Comparison of ENCODE assay signal across 8 cellular contexts in the genomic region with DNA sequence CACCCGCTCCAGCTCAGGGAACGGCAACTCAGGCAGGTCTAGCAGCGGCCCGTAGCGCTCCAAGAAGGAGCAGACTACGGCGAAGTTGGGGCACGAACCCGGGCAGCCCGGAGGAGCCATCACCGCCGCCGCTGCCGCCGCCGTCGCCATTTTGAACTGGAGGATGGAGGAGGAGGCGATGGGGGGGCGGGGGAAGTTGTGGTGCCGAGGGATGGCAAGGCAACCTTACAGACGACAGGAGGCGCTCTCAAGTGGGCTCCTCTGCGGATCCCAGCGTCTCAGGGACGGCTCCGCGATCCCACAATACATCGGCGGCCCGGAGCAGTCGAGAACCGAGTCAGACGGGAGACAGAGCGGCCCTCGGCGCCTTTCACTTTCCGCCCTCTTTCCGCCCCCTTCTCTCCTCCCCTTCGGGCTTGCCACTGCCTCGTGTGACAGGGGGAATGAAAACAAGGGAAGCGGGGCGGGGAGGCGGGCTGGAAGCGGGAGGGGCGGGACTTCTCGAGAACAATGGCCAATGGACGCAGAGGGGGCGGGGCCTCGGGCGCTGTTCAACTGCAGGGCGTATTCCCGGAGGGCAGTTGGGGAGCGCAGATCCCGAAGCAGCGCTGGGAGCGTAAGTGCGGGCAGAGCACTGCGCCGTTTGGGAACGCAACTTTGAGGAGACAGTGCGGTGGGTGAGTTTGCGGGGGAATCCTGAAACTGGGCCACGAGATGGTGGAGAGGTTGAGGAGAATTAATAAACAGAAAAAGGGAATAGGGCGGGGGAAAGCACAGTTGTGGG. TPM values are rescaled to one million over a fixed set of nuclear protein-coding genes. Genes with fewer than 3 reads are reported as not detected.
DNase-seq lines count a peak whose midpoint lies in the region; ATAC-seq and TF ChIP-seq lines count a peak whose summit lies in the region.

A gene (plus strand): TSS at position 580 of the 784 bp plus-strand sequence. CDS start 21,353 bp downstream, outside the sequence.
A gene with protein sequence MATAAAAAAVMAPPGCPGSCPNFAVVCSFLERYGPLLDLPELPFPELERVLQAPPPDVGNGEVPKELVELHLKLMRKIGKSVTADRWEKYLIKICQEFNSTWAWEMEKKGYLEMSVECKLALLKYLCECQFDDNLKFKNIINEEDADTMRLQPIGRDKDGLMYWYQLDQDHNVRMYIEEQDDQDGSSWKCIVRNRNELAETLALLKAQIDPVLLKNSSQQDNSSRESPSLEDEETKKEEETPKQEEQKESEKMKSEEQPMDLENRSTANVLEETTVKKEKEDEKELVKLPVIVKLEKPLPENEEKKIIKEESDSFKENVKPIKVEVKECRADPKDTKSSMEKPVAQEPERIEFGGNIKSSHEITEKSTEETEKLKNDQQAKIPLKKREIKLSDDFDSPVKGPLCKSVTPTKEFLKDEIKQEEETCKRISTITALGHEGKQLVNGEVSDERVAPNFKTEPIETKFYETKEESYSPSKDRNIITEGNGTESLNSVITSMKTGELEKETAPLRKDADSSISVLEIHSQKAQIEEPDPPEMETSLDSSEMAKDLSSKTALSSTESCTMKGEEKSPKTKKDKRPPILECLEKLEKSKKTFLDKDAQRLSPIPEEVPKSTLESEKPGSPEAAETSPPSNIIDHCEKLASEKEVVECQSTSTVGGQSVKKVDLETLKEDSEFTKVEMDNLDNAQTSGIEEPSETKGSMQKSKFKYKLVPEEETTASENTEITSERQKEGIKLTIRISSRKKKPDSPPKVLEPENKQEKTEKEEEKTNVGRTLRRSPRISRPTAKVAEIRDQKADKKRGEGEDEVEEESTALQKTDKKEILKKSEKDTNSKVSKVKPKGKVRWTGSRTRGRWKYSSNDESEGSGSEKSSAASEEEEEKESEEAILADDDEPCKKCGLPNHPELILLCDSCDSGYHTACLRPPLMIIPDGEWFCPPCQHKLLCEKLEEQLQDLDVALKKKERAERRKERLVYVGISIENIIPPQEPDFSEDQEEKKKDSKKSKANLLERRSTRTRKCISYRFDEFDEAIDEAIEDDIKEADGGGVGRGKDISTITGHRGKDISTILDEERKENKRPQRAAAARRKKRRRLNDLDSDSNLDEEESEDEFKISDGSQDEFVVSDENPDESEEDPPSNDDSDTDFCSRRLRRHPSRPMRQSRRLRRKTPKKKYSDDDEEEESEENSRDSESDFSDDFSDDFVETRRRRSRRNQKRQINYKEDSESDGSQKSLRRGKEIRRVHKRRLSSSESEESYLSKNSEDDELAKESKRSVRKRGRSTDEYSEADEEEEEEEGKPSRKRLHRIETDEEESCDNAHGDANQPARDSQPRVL (N-terminal part only) (minus strand): TSS at position 158 of the 784 bp plus-strand sequence. CDS start 8 bp downstream, at position 150.

- CTCF ChIA-PET in Calu3 (lab: Charles Lee) = interaction anchor here (0.6 kb wide), 1 partner anchor 174 kb away, joined by 7 read pairs; a partner anchor contains a TSS

- TF ChIP-seq CTCF in Calu3 (IDR thresholded peaks at IDR 0.05; ENCODE audit: unreplicated experiment) (peak; percentile 34), endothelial cell (IDR thresholded peaks at IDR 0.05; ENCODE audit: unreplicated experiment) (peak; percentile 14)

- intact Hi-C loops in Calu3 (cut with micrococcal nuclease; ENCODE audit: unreplicated experiment) = no loop called here

- peaks cover 18% of the 10 kb centered on the region for H3K4me1 Mint-ChIP-seq in Calu3 (ENCODE audit: low read depth, unreplicated experiment)
- peaks cover 10% of the 10 kb centered on the region for H3K4me1 Mint-ChIP-seq in endothelial cell (ENCODE audit: unreplicated experiment)

- ATAC-seq in GM21381 (IDR thresholded peaks at IDR 0.05; ENCODE audit: unreplicated experiment) = peak; percentile 81

- H3K36me3 Mint-ChIP-seq in Calu3 (ENCODE audit: insufficient read depth, unreplicated experiment) (peaks cover 29% of the 10 kb centered on the region), endothelial cell (ENCODE audit: low read depth, unreplicated experiment) (peaks cover 11% of the 10 kb centered on the region)

- no peaks in the 10 kb centered on the region for H3K9me3 Mint-ChIP-seq in Calu3 (ENCODE audit: low read depth, unreplicated experiment)
- H3K9me3 Mint-ChIP-seq in endothelial cell (ENCODE audit: unreplicated experiment) = no peaks in the 10 kb centered on the region

- H3K27me3 Mint-ChIP-seq in Calu3 (ENCODE audit: unreplicated experiment) = no peaks in the 10 kb centered on the region
- peaks cover 2% of the 10 kb centered on the region for H3K27me3 Mint-ChIP-seq in endothelial cell (ENCODE audit: unreplicated experiment)

- H3K27ac Mint-ChIP-seq in Calu3 (ENCODE audit: unreplicated experiment) = peak within 1 kb of the TSS; percentile 85
- H3K27ac Mint-ChIP-seq in endothelial cell (ENCODE audit: unreplicated experiment) = peak within 1 kb of the TSS; percentile 96

- peak within 1 kb of the TSS; percentile 90 for H3K4me3 Mint-ChIP-seq in Calu3 (ENCODE audit: low read depth, unreplicated experiment)
- peak within 1 kb of the TSS; percentile 100 for H3K4me3 Mint-ChIP-seq in endothelial cell (ENCODE audit: unreplicated experiment)

- DNase-seq in Calu3 = peak; percentile 98
- peak; percentile 62 to 99 (median 94) for DNase-seq in HUDEP-2 (lab: John Stamatoyannopoulos, UW; ENCODE audit: unreplicated experiment in 76 of 76)
- peak; percentile 99 for DNase-seq in NOMO-1 treated with dmso at 0.1 percent for 144 hours (lab: John Stamatoyannopoulos, UW; ENCODE audit: unreplicated experiment)
- peak; percentile 93 for DNase-seq in activated CD8-positive, alpha-beta memory T cell treated with anti-CD3 and anti-CD28 coated beads, Interleukin-2, amount 50 U/mL, for 24 hours (ENCODE audit: extremely low read depth)
- peak; percentile 98 for DNase-seq in endothelial cell (ENCODE audit: low spot score)
- peak; percentile 99 for DNase-seq in midbrain (lab: John Stamatoyannopoulos, UW)
- DNase-seq in stimulated activated CD8-positive, alpha-beta memory T cell treated with anti-CD3 and anti-CD28 coated beads, Interleukin-2, amount 100 ng/mL, for 1 hour (ENCODE audit: low read depth in 2 of 2) = peak; percentile 88 to 94

- BruUV-seq in Calu3 (replicated peaks; lab: Mats Ljungman, UMichigan) = no TSS peak

RNA-seq across cellular contexts. Expression of the first gene that starts in this region (rescaled TPM):
- total RNA-seq in Calu3 (2022) (11.7 and 12.9 TPM in 2 replicates), endothelial cell (ENCODE audit: unreplicated experiment) (24.7 TPM)

RNA-seq across cellular contexts. Expression of the second gene that starts in this region (rescaled TPM):
- 68.5 and 76.4 TPM in 2 replicates for total RNA-seq in Calu3 (2022)
- total RNA-seq in endothelial cell (ENCODE audit: unreplicated experiment) = 73.7 TPM

Comparison
In these comparisons a context has a peak if more than half of its experiments do, and no peak if none do; other contexts are left out.
1. Peak in every context shown above with its lines: DNase-seq and ATAC-seq.